ENCODE assay signal across 21 cellular contexts in genomic region chr2:12750166-12750905, GRCh38.
"Had no signal": no experiment of that assay in that cellular context is flagged by ENCODE, and none has a peak within 500 bp of the region (broad histone marks: within the 10 kb centered on the region; RNA-seq: fewer than 3 reads in every experiment).

No MANE protein-coding gene starts in this region.

- H3K9me3 Mint-ChIP-seq: activated CD8-positive, alpha-beta T cell treated with anti-CD3 and anti-CD28 coated beads for 36 hours; central memory CD8-positive, alpha-beta T cell; stimulated activated effector memory CD8-positive, alpha-beta T cell treated with anti-CD3 and anti-CD28 coated beads, Interleukin-12 subunit alpha, Interleukin-12 subunit beta, amount 100 ng/mL, for 72 hours had no signal

- H3K27ac ChIP-seq: right lobe of liver, skin epidermis, vagina had no signal

- ATAC-seq: activated CD8-positive, alpha-beta T cell treated with anti-CD3 and anti-CD28 coated beads for 36 hours; activated naive CD8-positive, alpha-beta T cell treated with anti-CD3 and anti-CD28 coated beads, Interleukin-2, amount 50 U/mL, for 24 hours; left ventricle myocardium superior; right lobe of liver; stimulated activated effector memory CD8-positive, alpha-beta T cell treated with anti-CD3 and anti-CD28 coated beads, Interleukin-12 subunit alpha, Interleukin-12 subunit beta, amount 100 ng/mL, for 72 hours had no signal

- H3K4me3 ChIP-seq: right lobe of liver, skin epidermis, vagina had no signal

- H3K27ac Mint-ChIP-seq: activated B cell treated with CpG ODN at 0.5 μM for 24 hours; activated CD8-positive, alpha-beta T cell treated with anti-CD3 and anti-CD28 coated beads for 36 hours; activated naive CD4-positive, alpha-beta T cell treated with anti-CD3 and anti-CD28 coated beads, Interleukin-2, amount 50 U/mL, for 24 hours; activated naive CD8-positive, alpha-beta T cell treated with anti-CD3 and anti-CD28 coated beads, Interleukin-2, amount 50 U/mL, for 24 hours; activated T-helper 2 cell treated with anti-CD3 and anti-CD28 coated beads, Interferon-gamma antibody, Interleukin-2, Interleukin-4, amounts not matched to agents 10 μg/mL and 5 μg/mL and 100 μg/mL, durations not matched to agents 14 hours and 24 hours and 36 hours; nephron; stimulated activated effector memory CD8-positive, alpha-beta T cell treated with anti-CD3 and anti-CD28 coated beads, Interleukin-12 subunit alpha, Interleukin-12 subunit beta, amount 100 ng/mL, for 72 hours; stimulated activated naive CD8-positive, alpha-beta T cell treated with anti-CD3 and anti-CD28 coated beads, Interleukin-15, Interleukin-2, amounts not matched to agents 100 ng/mL and 50 ng/mL, for 24 hours; T-helper 2 cell treated with Interferon-gamma antibody and Interleukin-4, amounts not matched to agents 5 μg/mL and 100 μg/mL, for 36 hours; type B pancreatic cell had no signal

- H3K36me3 ChIP-seq: right lobe of liver, vagina had no signal

- H3K9me3 ChIP-seq: right lobe of liver, vagina had no signal

- H3K4me3 Mint-ChIP-seq: activated B cell treated with CpG ODN at 0.5 μM for 24 hours; activated CD8-positive, alpha-beta T cell treated with anti-CD3 and anti-CD28 coated beads for 36 hours; activated naive CD4-positive, alpha-beta T cell treated with anti-CD3 and anti-CD28 coated beads, Interleukin-2, amount 50 U/mL, for 24 hours; activated naive CD8-positive, alpha-beta T cell treated with anti-CD3 and anti-CD28 coated beads, Interleukin-2, amount 50 U/mL, for 24 hours; central memory CD8-positive, alpha-beta T cell; nephron; stimulated activated effector memory CD8-positive, alpha-beta T cell treated with anti-CD3 and anti-CD28 coated beads, Interleukin-12 subunit alpha, Interleukin-12 subunit beta, amount 100 ng/mL, for 72 hours; stimulated activated naive CD8-positive, alpha-beta T cell treated with anti-CD3 and anti-CD28 coated beads, Interleukin-15, Interleukin-2, amounts not matched to agents 100 ng/mL and 50 ng/mL, for 24 hours; T-helper 2 cell treated with Interferon-gamma antibody and Interleukin-4, amounts not matched to agents 5 μg/mL and 100 μg/mL, for 36 hours; type B pancreatic cell had no signal

- H3K4me1 ChIP-seq: right lobe of liver, vagina had no signal

- H3K4me1 Mint-ChIP-seq: activated B cell treated with CpG ODN at 0.5 μM for 24 hours; activated naive CD4-positive, alpha-beta T cell treated with anti-CD3 and anti-CD28 coated beads, Interleukin-2, amount 50 U/mL, for 24 hours; activated naive CD8-positive, alpha-beta T cell treated with anti-CD3 and anti-CD28 coated beads, Interleukin-2, amount 50 U/mL, for 24 hours; central memory CD8-positive, alpha-beta T cell; nephron; stimulated activated effector memory CD8-positive, alpha-beta T cell treated with anti-CD3 and anti-CD28 coated beads, Interleukin-12 subunit alpha, Interleukin-12 subunit beta, amount 100 ng/mL, for 72 hours had no signal

- H3K27me3 Mint-ChIP-seq: activated B cell treated with CpG ODN at 0.5 μM for 24 hours; activated CD8-positive, alpha-beta T cell treated with anti-CD3 and anti-CD28 coated beads for 36 hours; activated naive CD4-positive, alpha-beta T cell treated with anti-CD3 and anti-CD28 coated beads, Interleukin-2, amount 50 U/mL, for 24 hours; activated naive CD8-positive, alpha-beta T cell treated with anti-CD3 and anti-CD28 coated beads, Interleukin-2, amount 50 U/mL, for 24 hours; central memory CD8-positive, alpha-beta T cell; stimulated activated naive CD8-positive, alpha-beta T cell treated with anti-CD3 and anti-CD28 coated beads, Interleukin-15, Interleukin-2, amounts not matched to agents 100 ng/mL and 50 ng/mL, for 24 hours; type B pancreatic cell had no signal

- DNase-seq: activated B cell treated with CpG ODN at 0.5 μM for 24 hours; activated CD4-positive, alpha-beta T cell treated with anti-CD3 and anti-CD28 coated beads, Interleukin-2, amount 50 U/mL, for 1 hour; activated CD8-positive, alpha-beta T cell treated with anti-CD3 and anti-CD28 coated beads for 36 hours; activated naive CD8-positive, alpha-beta T cell treated with anti-CD3 and anti-CD28 coated beads, Interleukin-2, amount 50 U/mL, for 24 hours; activated T-cell treated with anti-CD3 and anti-CD28 coated beads, Interleukin-2, amount 50 U/mL, for 48 hours; amygdala; dermis blood vessel endothelial cell; effector CD4-positive, alpha-beta T cell; left ventricle myocardium superior; right lobe of liver; stimulated activated CD4-positive, alpha-beta T cell treated with anti-CD3 and anti-CD28 coated beads, Interleukin-4, amount 100 ng/mL, for 24 hours had no signal

- H3K27me3 ChIP-seq: right lobe of liver, vagina had no signal

- H3K36me3 Mint-ChIP-seq: activated naive CD4-positive, alpha-beta T cell treated with anti-CD3 and anti-CD28 coated beads, Interleukin-2, amount 50 U/mL, for 24 hours; stimulated activated effector memory CD8-positive, alpha-beta T cell treated with anti-CD3 and anti-CD28 coated beads, Interleukin-12 subunit alpha, Interleukin-12 subunit beta, amount 100 ng/mL, for 72 hours; type B pancreatic cell had no signal
